In genomic region chr15:29376580-29376979, GRCh38 we compare ENCODE assay signal across 15 cellular contexts.
DNase-seq lines count a peak whose midpoint lies in the region; ATAC-seq and TF ChIP-seq lines count a peak whose summit lies in the region.
"Had no signal": no experiment of that assay in that cellular context is flagged by ENCODE, and none has a peak within 500 bp of the region (broad histone marks: within the 10 kb centered on the region; RNA-seq: fewer than 3 reads in every experiment).

No MANE protein-coding gene starts in this region.

- ATAC-seq in RWPE2 (ENCODE audit: low read depth) (0 out of 3 replicates have a peak, but pooled peaks have one; percentile 19), HG03135 (IDR thresholded peaks at IDR 0.05; ENCODE audit: unreplicated experiment) (no peak), HG03045 (IDR thresholded peaks at IDR 0.05; ENCODE audit: unreplicated experiment) (no peak)
- ATAC-seq: HCT116, Panc1, Right ventricle myocardium inferior had no signal

- H3K9me3 ChIP-seq in RWPE2 (ENCODE audit: severe bottlenecking) (no peaks in the 10 kb centered on the region), stomach smooth muscle (ENCODE audit: control insufficient read depth in 2 of 2, low read length in 2 of 2) (no peaks in the 10 kb centered on the region)
- H3K9me3 ChIP-seq: Caco-2 had no signal

- H3K4me2 ChIP-seq in mesendoderm (ENCODE audit: low read length), result no peak overlapping the region

- H3K4ac ChIP-seq in mesendoderm (ENCODE audit: low read depth, low read length), result no peak overlapping the region

- H3K27me3 ChIP-seq in RWPE2 (ENCODE audit: insufficient read depth, poor library complexity, severe bottlenecking) (peaks cover 30% of the 10 kb centered on the region), mesendoderm (ENCODE audit: insufficient read depth, low read length, poor library complexity) (no peaks in the 10 kb centered on the region), stomach smooth muscle (ENCODE audit: control insufficient read depth in 1 of 2, insufficient read depth in 2 of 2, low read length in 2 of 2) (no peaks in the 10 kb centered on the region)

- TF ChIP-seq CTCF in RWPE2 (IDR thresholded peaks at IDR 0.05; ENCODE audit: poor library complexity, severe bottlenecking), result no peak

- H3K36me3 ChIP-seq in RWPE2 (ENCODE audit: low read depth), result no peaks in the 10 kb centered on the region
- no peaks in the 10 kb centered on the region for H3K36me3 ChIP-seq in mesendoderm (ENCODE audit: control insufficient read depth, insufficient read depth, low read length)
- H3K36me3 ChIP-seq in stomach smooth muscle (ENCODE audit: control insufficient read depth in 2 of 2, insufficient read depth in 2 of 2, low read length in 2 of 2), result no peaks in the 10 kb centered on the region

- no peak overlapping the region for H2BK120ac ChIP-seq in mesendoderm (ENCODE audit: low read depth, low read length)

- no peak overlapping the region for H3K23ac ChIP-seq in mesendoderm (ENCODE audit: low read length)

- no peak overlapping the region for H2BK5ac ChIP-seq in mesendoderm (ENCODE audit: low read length)

- no peak overlapping the region for H2AK5ac ChIP-seq in mesendoderm (ENCODE audit: low read length)

- H4K8ac ChIP-seq in mesendoderm (ENCODE audit: low read depth, low read length), result no peak overlapping the region

- no peak overlapping the region for H2BK15ac ChIP-seq in mesendoderm (replicated peaks; ENCODE audit: low read depth)

- no peak overlapping the region for H4K5ac ChIP-seq in mesendoderm (ENCODE audit: low read length)

- no CpG with 5 or more reads among the region's 9 CpGs for WGBS in mesendoderm (ENCODE audit: extremely low coverage, insufficient coverage, low lambda C conversion rate)

- H3K79me1 ChIP-seq in mesendoderm (ENCODE audit: low read length), result no peaks in the 10 kb centered on the region

- no peak overlapping the region for H3K27ac ChIP-seq in RWPE2 (ENCODE audit: poor library complexity, severe bottlenecking)
- H3K27ac ChIP-seq in mesendoderm (ENCODE audit: low read depth, low read length), result no peak overlapping the region
- peak overlapping the region; percentile 24 for H3K27ac ChIP-seq in stomach smooth muscle (ENCODE audit: low read length)

- H3K56ac ChIP-seq in mesendoderm (ENCODE audit: low read length), result no peak overlapping the region

- H3K4me1 ChIP-seq in RWPE2 (ENCODE audit: insufficient read depth, poor library complexity, severe bottlenecking) (no peaks in the 10 kb centered on the region), mesendoderm (ENCODE audit: control insufficient read depth, low read depth, low read length) (no peaks in the 10 kb centered on the region), stomach smooth muscle (ENCODE audit: control insufficient read depth, insufficient read depth, low read length) (peaks cover 6% of the 10 kb centered on the region)
- H3K4me1 ChIP-seq: Caco-2 had no signal

- DNase-seq in RWPE2 (ENCODE audit: low spot score), result no peak
- peak; percentile 57 for DNase-seq in cerebellum (ENCODE audit: low spot score)
- DNase-seq in mesendoderm, result peak; percentile 8
- no peak for DNase-seq in HT-29 (ENCODE audit: low spot score)
- DNase-seq: Caco-2, DMS153, KBM-7, NCI-H2081 treated with DMSO at 0.1 percent for 48 hours, NCI-H524 had no signal

- H3K4me3 ChIP-seq in RWPE2 (ENCODE audit: severe bottlenecking), result no peak overlapping the region
- no peak overlapping the region for H3K4me3 ChIP-seq in mesendoderm (ENCODE audit: low read length)
- H3K4me3 ChIP-seq in stomach smooth muscle (ENCODE audit: low read length in 2 of 2), result no peak overlapping the region

- H3K9ac ChIP-seq in mesendoderm (ENCODE audit: low read length) (no peak overlapping the region), stomach smooth muscle (ENCODE audit: low read length in 2 of 2) (no peak overlapping the region)

- no peak overlapping the region for H3K18ac ChIP-seq in mesendoderm (ENCODE audit: low read length)

- H3K79me2 ChIP-seq in mesendoderm (ENCODE audit: control insufficient read depth, insufficient read depth, low read length), result no peaks in the 10 kb centered on the region

Comparison
In these comparisons a context has a peak if more than half of its experiments do, and no peak if none do; other contexts are left out.
1. DNase-seq: peak in cerebellum (single experiment) and mesendoderm (single experiment); none in RWPE2 (single experiment) and HT-29 (single experiment).